In genomic region chr4:113760094-113760851, GRCh38 we compare ENCODE assay signal across 8 cellular contexts. TPM values are rescaled to one million over a fixed set of nuclear protein-coding genes. Genes with fewer than 3 reads are reported as not detected.
DNase-seq lines count a peak whose midpoint lies in the region; ATAC-seq, FAIRE-seq and TF ChIP-seq lines count a peak whose summit lies in the region.

No MANE protein-coding gene starts in this region.

- WGBS in endodermal cell (ENCODE audit: insufficient coverage in 1 of 2, insufficient read length in 1 of 2), 2 experiments: 0% methylated on average over 8 to 22 of the region's 22 CpGs
- 0 to 2% methylated on average over 6 to 9 of the region's 22 CpGs for WGBS in mesodermal cell (ENCODE audit: insufficient coverage in 2 of 2), 2 experiments
- 1% methylated on average over 22 of the region's 22 CpGs for WGBS in stomach, 5 donors

- TF ChIP-seq CTCF in endodermal cell (conservative IDR thresholded peaks at IDR 0.05) (no peak), stomach (IDR thresholded peaks at IDR 0.05) (no peak)

- no peak for ATAC-seq in GM21825 (IDR thresholded peaks at IDR 0.05; ENCODE audit: unreplicated experiment)

- DNase-seq in Daoy (ENCODE audit: low read depth): peak; percentile 17
- peak; percentile 12 for DNase-seq in NCI-H1092 (lab: John Stamatoyannopoulos, UW)
- peak; percentile 53 for DNase-seq in activated CD4-positive, alpha-beta memory T cell treated with anti-CD3 and anti-CD28 coated beads for 36 hours
- DNase-seq in endodermal cell: peak; percentile 63
- DNase-seq in stomach: peak; percentile 32
- no peak for DNase-seq in HTR-8/SVneo (ENCODE audit: insufficient read length, low spot score)

- H3K4me3 Mint-ChIP-seq in activated CD4-positive, alpha-beta memory T cell treated with anti-CD3 and anti-CD28 coated beads for 36 hours: peak overlapping the region; percentile 89
- H3K4me3 Mint-ChIP-seq in endodermal cell: peak overlapping the region; percentile 91

- H3K27ac ChIP-seq in endodermal cell (ENCODE audit: low read depth, low read length) (peak overlapping the region; percentile 95), mesodermal cell (ENCODE audit: low read depth, low read length, severe bottlenecking) (no peak overlapping the region), stomach (peak overlapping the region; percentile 92 to 99 (median 99))

- peaks cover 43% of the 10 kb centered on the region for H3K4me1 Mint-ChIP-seq in activated CD4-positive, alpha-beta memory T cell treated with anti-CD3 and anti-CD28 coated beads for 36 hours (ENCODE audit: low read depth)
- H3K4me1 Mint-ChIP-seq in endodermal cell: peaks cover 47% of the 10 kb centered on the region

- H3K4me1 ChIP-seq in endodermal cell (ENCODE audit: control insufficient read depth, insufficient read depth, low read length) (peaks cover 9% of the 10 kb centered on the region), mesodermal cell (ENCODE audit: control insufficient read depth, insufficient read depth, low read length, poor library complexity, severe bottlenecking) (peaks cover 14% of the 10 kb centered on the region), stomach (peaks cover 8 to 55% (median 39%) of the 10 kb centered on the region in 4 donors)

- no peak for FAIRE-seq in HTR-8/SVneo (lab: Jason Lieb, UNC)

- no peak for TF ChIP-seq EP300 in stomach (IDR thresholded peaks at IDR 0.05)

- H3K36me3 ChIP-seq in endodermal cell (ENCODE audit: control insufficient read depth, insufficient read depth, low read length) (peaks cover 19% of the 10 kb centered on the region), mesodermal cell (ENCODE audit: control insufficient read depth, insufficient read depth, low read length) (no peaks in the 10 kb centered on the region), stomach (no peaks in the 10 kb centered on the region)

- peak overlapping the region; percentile 93 for H3K27ac Mint-ChIP-seq in activated CD4-positive, alpha-beta memory T cell treated with anti-CD3 and anti-CD28 coated beads for 36 hours
- peak overlapping the region; percentile 78 for H3K27ac Mint-ChIP-seq in endodermal cell

- H3K27me3 ChIP-seq in endodermal cell (ENCODE audit: control insufficient read depth, insufficient read depth, low read length, poor library complexity, severe bottlenecking) (no peaks in the 10 kb centered on the region), stomach (no peaks in the 10 kb centered on the region)

- CTCF ChIA-PET in activated CD4-positive, alpha-beta memory T cell treated with anti-CD3 and anti-CD28 coated beads for 36 hours (lab: Charles Lee): interaction anchor here (1.0 to 1.5 kb wide), 3 partner anchors 124 to 220 kb away, joined by 4 to 8 read pairs (median 4); no protein-coding TSS in a partner anchor

- H3K9me3 Mint-ChIP-seq in activated CD4-positive, alpha-beta memory T cell treated with anti-CD3 and anti-CD28 coated beads for 36 hours: no peaks in the 10 kb centered on the region
- no peaks in the 10 kb centered on the region for H3K9me3 Mint-ChIP-seq in endodermal cell

- H3K9me3 ChIP-seq in endodermal cell (ENCODE audit: control insufficient read depth, low read length): no peaks in the 10 kb centered on the region
- no peaks in the 10 kb centered on the region for H3K9me3 ChIP-seq in mesodermal cell (ENCODE audit: control insufficient read depth, low read length)
- H3K9me3 ChIP-seq in stomach: no peaks in the 10 kb centered on the region

- H3K27me3 Mint-ChIP-seq in activated CD4-positive, alpha-beta memory T cell treated with anti-CD3 and anti-CD28 coated beads for 36 hours: peaks cover 2% of the 10 kb centered on the region
- no peaks in the 10 kb centered on the region for H3K27me3 Mint-ChIP-seq in endodermal cell (ENCODE audit: insufficient read depth)

- TF ChIP-seq POLR2A in stomach (IDR thresholded peaks at IDR 0.05): no peak

- intact Hi-C loops in activated CD4-positive, alpha-beta memory T cell treated with anti-CD3 and anti-CD28 coated beads for 36 hours (cut with micrococcal nuclease): loop anchor here (5.0 to 10.0 kb wide), 3 partner anchors 312 to 1475 kb away; partner anchors contain the start of genes NEUROG2 and TIFA
- intact Hi-C loops in stomach (cut with DNase I; ENCODE audit: low total_unique reads): no loop called here

- POLR2A ChIA-PET in activated CD4-positive, alpha-beta memory T cell treated with anti-CD3 and anti-CD28 coated beads for 36 hours (lab: Charles Lee): interaction anchor here (0.7 to 2.1 kb wide), 6 partner anchors 9 to 284 kb away, joined by 3 to 12 read pairs (median 3); no protein-coding TSS in a partner anchor

- peaks cover 27% of the 10 kb centered on the region for H3K36me3 Mint-ChIP-seq in activated CD4-positive, alpha-beta memory T cell treated with anti-CD3 and anti-CD28 coated beads for 36 hours
- H3K36me3 Mint-ChIP-seq in endodermal cell (ENCODE audit: low read depth): peaks cover 6% of the 10 kb centered on the region

- peak overlapping the region; percentile 89 for H3K9ac ChIP-seq in endodermal cell (ENCODE audit: extremely low read depth, low read length, poor library complexity, severe bottlenecking)

- H3K4me3 ChIP-seq in endodermal cell (ENCODE audit: low read length) (peak overlapping the region; percentile 93), mesodermal cell (ENCODE audit: extremely low read depth, insufficient read depth, low read length, poor library complexity, severe bottlenecking) (peak overlapping the region; percentile 81), stomach (peak overlapping the region; percentile 67 to 78 (median 68))

RNA-seq across cellular contexts. Expression of gene CAMK2D, which starts 1.3 kb away (rescaled TPM):
- 7.9 and 9.3 TPM in 2 replicates for total RNA-seq in Daoy (2014; rRNA removed; shearing (Covaris generic))
- total RNA-seq in activated CD4-positive, alpha-beta memory T cell treated with anti-CD3 and anti-CD28 coated beads for 36 hours: 10 to 100 TPM; 82.5 to 82.9 TPM
- total RNA-seq in endodermal cell: 100 to 1,000 TPM in 1 of 2 donors, 10 to 100 TPM in 1; 91.1 to 120 TPM
- 44.9 TPM for polyA plus RNA-seq in endodermal cell (2013, experiment 1 of 2)
- 44.1 TPM for polyA plus RNA-seq in endodermal cell (2013, experiment 2 of 2)
- polyA plus RNA-seq in mesodermal cell (2013, experiment 1 of 2): 45.2 TPM
- 44.2 TPM for polyA plus RNA-seq in mesodermal cell (2013, experiment 2 of 2)
- 100 to 1,000 TPM in 3 of 5 donors, 10 to 100 TPM in 2; 57.8 to 155 (median 123) TPM for total RNA-seq in stomach
- polyA plus RNA-seq in stomach: 10 to 100 TPM in 2 of 3 donors, 1 to 10 TPM in 1; 8.8 to 23.2 (median 11.4) TPM
